21 cellular contexts compared by ENCODE assay signal in genomic region chr16:89055894-89056555, GRCh38.
"Had no signal": no experiment of that assay in that cellular context is flagged by ENCODE, and none has a peak within 500 bp of the region (broad histone marks: within the 10 kb centered on the region; RNA-seq: fewer than 3 reads in every experiment).

No MANE protein-coding gene starts in this region.

- ATAC-seq: natural killer cell; stimulated activated effector memory CD8-positive, alpha-beta T cell treated with anti-CD3 and anti-CD28 coated beads, Interleukin-12 subunit alpha, Interleukin-12 subunit beta, amount 100 ng/mL, for 72 hours had no signal

- DNase-seq: islet precursor cell; left ventricle myocardium inferior; mesendoderm; naive B cell; natural killer cell; nephron progenitor cell; ovary; sigmoid colon; small intestine; spleen; stimulated activated CD4-positive, alpha-beta T cell treated with anti-CD3 and anti-CD28 coated beads, Interleukin-4, amount 100 ng/mL, for 24 hours; stimulated activated naive CD4-positive, alpha-beta T cell; tibial artery had no signal

- H3K4me1 ChIP-seq: left ventricle myocardium inferior, neural progenitor cell, right atrium auricular region, sigmoid colon, tibial artery had no signal

- H3K9me3 ChIP-seq: left ventricle myocardium inferior, ovary, right atrium auricular region, sigmoid colon, spleen, suprapubic skin, thoracic aorta, tibial artery, vagina had no signal

- H3K9ac ChIP-seq: neural progenitor cell had no signal

- H2AFZ ChIP-seq: hepatocyte, neural progenitor cell had no signal

- H3K4me3 ChIP-seq: hepatocyte, left ventricle myocardium inferior, lung, neural progenitor cell, ovary, right atrium auricular region, sigmoid colon, spleen, suprapubic skin, thoracic aorta, tibial artery, vagina had no signal

- H3K27ac ChIP-seq: hepatocyte, left ventricle myocardium inferior, neural progenitor cell, ovary, right atrium auricular region, sigmoid colon, spleen, suprapubic skin, thoracic aorta, tibial artery, vagina had no signal

- H3K4me2 ChIP-seq: hepatocyte, neural progenitor cell had no signal

- H3K27me3 ChIP-seq: hepatocyte, neural progenitor cell, ovary, right atrium auricular region, vagina had no signal

- H3K36me3 ChIP-seq: left ventricle myocardium inferior, neural progenitor cell, ovary, right atrium auricular region, sigmoid colon, spleen, suprapubic skin, thoracic aorta, tibial artery, vagina had no signal

- H3K79me2 ChIP-seq: hepatocyte had no signal

- FAIRE-seq: small intestine had no signal
